Comparison of ENCODE assay signal across 13 cellular contexts in the genomic region with DNA sequence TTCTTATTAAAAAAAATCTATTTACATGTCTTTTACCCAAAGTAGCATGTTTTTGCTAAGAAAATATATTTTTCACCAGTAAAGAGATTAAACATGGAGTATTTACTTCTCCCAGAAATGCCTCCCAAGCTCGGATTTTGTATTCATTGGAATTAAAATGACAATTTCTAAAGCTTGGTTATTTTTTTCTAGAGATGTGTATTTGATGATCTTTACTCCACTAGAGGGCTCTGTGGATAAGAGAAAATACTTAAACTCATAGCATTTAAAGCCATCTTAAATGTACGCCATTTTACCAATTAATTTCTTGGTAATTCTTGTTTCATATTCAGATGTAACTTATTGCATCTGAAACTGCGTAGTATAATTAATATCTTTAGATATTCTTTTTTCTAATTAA.
A peak's percentile ranks its signal among the peaks of the same experiment; 100 is the strongest.
DNase-seq lines count a peak whose midpoint lies in the region; ATAC-seq, FAIRE-seq and TF ChIP-seq lines count a peak whose summit lies in the region.
"Had no signal": no experiment of that assay in that cellular context is flagged by ENCODE, and none has a peak within 500 bp of the region (broad histone marks: within the 10 kb centered on the region; RNA-seq: fewer than 3 reads in every experiment).

No MANE protein-coding gene starts in this region.

- H3K4me1 Mint-ChIP-seq in naive thymus-derived CD8-positive, alpha-beta T cell = no peaks in the 10 kb centered on the region
- H3K4me1 Mint-ChIP-seq: activated naive CD4-positive, alpha-beta T cell treated with anti-CD3 and anti-CD28 coated beads, Interleukin-2, amount 10 ng/mL, durations not matched to agents 7 days and 5 days; memory B cell had no signal

- CTCF ChIA-PET in PC-3 (lab: Charles Lee) = no interaction called here

- H3K4me2 ChIP-seq in PC-3 (ENCODE audit: low read length) = no peak overlapping the region
- no peak overlapping the region for H3K4me2 ChIP-seq in neuronal stem cell (ENCODE audit: insufficient read depth, low read length, poor library complexity, severe bottlenecking)

- H3K27ac ChIP-seq in HL-60 (replicated peaks) (no peak overlapping the region), PC-3 (ENCODE audit: low read length) (no peak overlapping the region), neuronal stem cell (replicated peaks; ENCODE audit: low read length) (no peak overlapping the region)
- H3K27ac ChIP-seq: heart left ventricle, transverse colon had no signal

- no peak for FAIRE-seq in RCC 7860 (lab: Jason Lieb, UNC)
- FAIRE-seq: H54 had no signal

- H3K27me3 ChIP-seq in HL-60 (ENCODE audit: insufficient read depth, poor library complexity, severe bottlenecking) (no peaks in the 10 kb centered on the region), PC-3 (ENCODE audit: low read length) (no peaks in the 10 kb centered on the region; the same call in 1 of the 2 replicates), neuronal stem cell (ENCODE audit: control insufficient read depth in 3 of 3, insufficient read depth in 3 of 3, low read depth in 1 of 3, low read length in 3 of 3) (peaks cover 0 to 2% (median 0%) of the 10 kb centered on the region in 3 experiments)
- H3K27me3 ChIP-seq: transverse colon had no signal

- H3K27ac Mint-ChIP-seq in naive thymus-derived CD8-positive, alpha-beta T cell = no peak overlapping the region
- H3K27ac Mint-ChIP-seq: activated naive CD4-positive, alpha-beta T cell treated with anti-CD3 and anti-CD28 coated beads, Interleukin-2, amount 10 ng/mL, durations not matched to agents 7 days and 5 days; memory B cell had no signal

- H4K8ac ChIP-seq in neuronal stem cell (ENCODE audit: low read depth, low read length) = no peak overlapping the region

- no peak overlapping the region for H2BK12ac ChIP-seq in neuronal stem cell (ENCODE audit: low read length)

- POLR2A ChIA-PET in PC-3 (lab: Charles Lee; ENCODE audit: unreplicated experiment) = no interaction called here
- POLR2A ChIA-PET in naive thymus-derived CD8-positive, alpha-beta T cell (lab: Charles Lee) = no interaction called here

- intact Hi-C loops in PC-3 (cut with micrococcal nuclease) = no loop called here

- no peak overlapping the region for H3K4ac ChIP-seq in neuronal stem cell (ENCODE audit: low read length)

- no peak overlapping the region for H2BK15ac ChIP-seq in neuronal stem cell (ENCODE audit: low read length)

- H2AK5ac ChIP-seq in neuronal stem cell (ENCODE audit: low read depth, low read length) = no peak overlapping the region

- H3K14ac ChIP-seq in neuronal stem cell (ENCODE audit: low read length) = no peak overlapping the region

- no peaks in the 10 kb centered on the region for H4K20me1 ChIP-seq in PC-3 (ENCODE audit: low read length)

- H3K9me3 ChIP-seq in PC-3 (ENCODE audit: low read length) (no peaks in the 10 kb centered on the region), neuronal stem cell (replicated peaks in 1 of 2; ENCODE audit: control insufficient read depth in 2 of 2, insufficient read depth in 1 of 2, low read depth in 1 of 2, low read length in 2 of 2) (peaks cover 0 to 1% of the 10 kb centered on the region in 2 donors)
- H3K9me3 ChIP-seq: transverse colon had no signal

- WGBS in neuronal stem cell (ENCODE audit: extremely low coverage in 2 of 2, insufficient read length in 2 of 2, insufficient replicate concordance in 1 of 2), 2 donors = no CpG with 5 or more reads among the region's 3 CpGs

- no peak overlapping the region for H3K23ac ChIP-seq in neuronal stem cell (ENCODE audit: low read depth, low read length, poor library complexity)

- H3K9ac ChIP-seq in PC-3 (ENCODE audit: low read length) (no peak overlapping the region), neuronal stem cell (ENCODE audit: low read depth, low read length, poor library complexity) (no peak overlapping the region)

- H3F3A ChIP-seq in PC-3 (ENCODE audit: low read length, unreplicated experiment) = no peaks in the 10 kb centered on the region

- no peak overlapping the region for H2BK5ac ChIP-seq in neuronal stem cell (ENCODE audit: low read length)

- DNase-seq in ELR (ENCODE audit: low read depth) (peak; percentile 15), HL-60 (ENCODE audit: low read depth in 1 of 2, low spot score in 1 of 2) (no peak), PC-3 (no peak), iris pigment epithelial cell (ENCODE audit: low read depth) (peak; percentile 5), neuronal stem cell (ENCODE audit: low spot score) (no peak), RCC 7860 (ENCODE audit: low spot score) (no peak)
- no peak for DNase-seq in naive thymus-derived CD8-positive, alpha-beta T cell
- DNase-seq: activated CD4-positive, alpha-beta T cell treated with anti-CD3 and anti-CD28 coated beads for 48 hours; activated naive CD4-positive, alpha-beta T cell treated with anti-CD3 and anti-CD28 coated beads, Interleukin-2, amount 10 ng/mL, durations not matched to agents 7 days and 5 days; heart left ventricle; transverse colon had no signal

- H3K27me3 Mint-ChIP-seq in naive thymus-derived CD8-positive, alpha-beta T cell = peaks cover 4 to 29% (median 11%) of the 10 kb centered on the region in 5 donors
- H3K27me3 Mint-ChIP-seq: memory B cell had no signal

- no peaks in the 10 kb centered on the region for H3K9me2 ChIP-seq in PC-3 (replicated peaks; ENCODE audit: low read length)

- H2AFZ ChIP-seq in PC-3 (ENCODE audit: low read length) (no peak overlapping the region), neuronal stem cell (ENCODE audit: low read length) (no peak overlapping the region)

- H3K4me1 ChIP-seq in PC-3 (ENCODE audit: insufficient read depth, low read length) = no peaks in the 10 kb centered on the region
- no peaks in the 10 kb centered on the region for H3K4me1 ChIP-seq in neuronal stem cell (ENCODE audit: control insufficient read depth in 2 of 2, insufficient read depth in 1 of 2, low read depth in 1 of 2, low read length in 2 of 2)
- H3K4me1 ChIP-seq: heart left ventricle, transverse colon had no signal

- no peak overlapping the region for H3K18ac ChIP-seq in neuronal stem cell (ENCODE audit: low read length)

- no peaks in the 10 kb centered on the region for H3K79me2 ChIP-seq in PC-3 (ENCODE audit: low read length)

- no peak overlapping the region for H4K91ac ChIP-seq in neuronal stem cell (ENCODE audit: low read depth, low read length, poor library complexity)

- H3K36me3 Mint-ChIP-seq in naive thymus-derived CD8-positive, alpha-beta T cell = no peaks in the 10 kb centered on the region
- H3K36me3 Mint-ChIP-seq: activated naive CD4-positive, alpha-beta T cell treated with anti-CD3 and anti-CD28 coated beads, Interleukin-2, amount 10 ng/mL, durations not matched to agents 7 days and 5 days; memory B cell had no signal

- no TSS peak for BruUV-seq in PC-3 (replicated peaks; lab: Mats Ljungman, UMichigan)

- peak; percentile 10 for TF ChIP-seq CTCF in HL-60 (IDR thresholded peaks at IDR 0.05; ENCODE audit: insufficient read depth, low read length)
- TF ChIP-seq CTCF in PC-3 (conservative IDR thresholded peaks at IDR 0.05; ENCODE audit: low read depth, low read length) = 0 out of 2 replicates have a peak, but pooled peaks have one; percentile 20

- H3K79me1 ChIP-seq in neuronal stem cell (ENCODE audit: low read depth, low read length) = no peaks in the 10 kb centered on the region

- H3K9me3 Mint-ChIP-seq in naive thymus-derived CD8-positive, alpha-beta T cell = no peaks in the 10 kb centered on the region
- H3K9me3 Mint-ChIP-seq: activated naive CD4-positive, alpha-beta T cell treated with anti-CD3 and anti-CD28 coated beads, Interleukin-2, amount 10 ng/mL, durations not matched to agents 7 days and 5 days had no signal

- ATAC-seq in PC-3 = no peak
- no peak for ATAC-seq in naive thymus-derived CD8-positive, alpha-beta T cell
- ATAC-seq: heart left ventricle had no signal

- H3K36me3 ChIP-seq in PC-3 (ENCODE audit: low read depth, low read length) = no peaks in the 10 kb centered on the region
- no peaks in the 10 kb centered on the region for H3K36me3 ChIP-seq in neuronal stem cell (replicated peaks in 1 of 2; ENCODE audit: control insufficient read depth in 2 of 2, insufficient read depth in 2 of 2, low read length in 2 of 2)
- H3K36me3 ChIP-seq: heart left ventricle, transverse colon had no signal

- no peak overlapping the region for H2BK120ac ChIP-seq in neuronal stem cell (ENCODE audit: low read depth, low read length)

- H3K4me3 ChIP-seq in HL-60 (replicated peaks; ENCODE audit: insufficient read depth, low read length) (no peak overlapping the region), PC-3 (ENCODE audit: low read length) (no peak overlapping the region), neuronal stem cell (ENCODE audit: low read length in 2 of 2) (no peak overlapping the region)
- H3K4me3 ChIP-seq: heart left ventricle, transverse colon had no signal

- H3K4me3 Mint-ChIP-seq in naive thymus-derived CD8-positive, alpha-beta T cell = no peak overlapping the region
- H3K4me3 Mint-ChIP-seq: activated naive CD4-positive, alpha-beta T cell treated with anti-CD3 and anti-CD28 coated beads, Interleukin-2, amount 10 ng/mL, durations not matched to agents 7 days and 5 days; memory B cell had no signal

Comparison
In these comparisons a context has a peak if more than half of its experiments do, and no peak if none do; other contexts are left out.
1. DNase-seq: peak in ELR (single experiment) and iris pigment epithelial cell (single experiment); none in HL-60 (0 of 2), PC-3 (single experiment), neuronal stem cell (single experiment), naive thymus-derived CD8-positive, alpha-beta T cell (0 of 10) and RCC 7860 (single experiment).